Comparison of ENCODE assay signal across 10 cellular contexts in genomic region chr5:141001466-141001853, GRCh38. TPM values are rescaled to one million over a fixed set of nuclear protein-coding genes. Genes with fewer than 3 reads are reported as not detected.
DNase-seq lines count a peak whose midpoint lies in the region; ATAC-seq and TF ChIP-seq lines count a peak whose summit lies in the region.
"Had no signal": no experiment of that assay in that cellular context is flagged by ENCODE, and none has a peak within 500 bp of the region (broad histone marks: within the 10 kb centered on the region; RNA-seq: fewer than 3 reads in every experiment).

No MANE protein-coding gene starts in this region.

- TF ChIP-seq CTCF in uterus (IDR thresholded peaks at IDR 0.05), result no peak

- H3K4me1 ChIP-seq in uterus, result no peaks in the 10 kb centered on the region

- H3K27me3 ChIP-seq in uterus, result no peaks in the 10 kb centered on the region

- peak overlapping the region in 1 of 2 donors; percentile 13 for H3K4me3 ChIP-seq in uterus

- DNase-seq in left cardiac atrium, result peak; percentile 35
- no peak for DNase-seq in Right ventricle myocardium inferior (ENCODE audit: missing footprints)
- peak; percentile 42 for DNase-seq in kidney tubule cell (ENCODE audit: low spot score)
- peak; percentile 16 to 19 for DNase-seq in uterus
- no peak for DNase-seq in ecto neural progenitor cell (ENCODE audit: low spot score)
- DNase-seq: HCEC 1CT, NCI-H446 had no signal

- ATAC-seq in left cardiac atrium (peak; percentile 60 to 89), Right ventricle myocardium inferior (no peak), HG03039 (IDR thresholded peaks at IDR 0.05; ENCODE audit: unreplicated experiment) (no peak), HG02571 (IDR thresholded peaks at IDR 0.05; ENCODE audit: unreplicated experiment) (no peak)

- TF ChIP-seq POLR2A in uterus (IDR thresholded peaks at IDR 0.05), result no peak

- H3K9me3 ChIP-seq in uterus, result no peaks in the 10 kb centered on the region

- H3K36me3 ChIP-seq in uterus, result no peaks in the 10 kb centered on the region

- intact Hi-C loops in left cardiac atrium (cut with DNase I) (no loop called here), Right ventricle myocardium inferior (cut with DNase I) (no loop called here), uterus (cut with DNase I; ENCODE audit: low total_unique reads) (no loop called here)

- H3K27ac ChIP-seq in angular gyrus (ENCODE audit: low read depth, low read length) (peak overlapping the region; percentile 75), uterus (no peak overlapping the region)

RNA-seq across cellular contexts. Expression of gene PCDHAC2, which starts 35.2 kb away (rescaled TPM):
- total RNA-seq in left cardiac atrium, result 1 to 10 TPM; 1.7 to 2.9 TPM
- 0.30 TPM for total RNA-seq in Right ventricle myocardium inferior
- total RNA-seq in uterus, result 1 to 10 TPM in 2 of 4 donors, under 1 TPM in 2; under 0.01 to 7.1 (median 1.1) TPM

RNA-seq across cellular contexts. Expression of gene PCDHB1, which starts 49.7 kb away (rescaled TPM):
- total RNA-seq in left cardiac atrium, result not detected
- not detected for total RNA-seq in Right ventricle myocardium inferior
- total RNA-seq in uterus, result under 1 TPM in 1 of 4 donors, not detected in 3; 0.28 TPM

Comparison
In these comparisons a context has a peak if more than half of its experiments do, and no peak if none do; other contexts are left out.
1. ATAC-seq: peak in left cardiac atrium (2 of 2); none in Right ventricle myocardium inferior (single experiment), HG03039 (single experiment) and HG02571 (single experiment).
2. DNase-seq: peak in left cardiac atrium (single experiment), kidney tubule cell (single experiment) and uterus (2 of 2); none in Right ventricle myocardium inferior (single experiment) and ecto neural progenitor cell (single experiment).